Comparison of ENCODE assay signal across 4 cellular contexts in genomic region chr3:135261916-135262315, GRCh38.
"Had no signal": no experiment of that assay in that cellular context is flagged by ENCODE, and none has a peak within 500 bp of the region (broad histone marks: within the 10 kb centered on the region; RNA-seq: fewer than 3 reads in every experiment).

No MANE protein-coding gene starts in this region.

- H3K27ac ChIP-seq: HL-60 had no signal

- H3K4me1 Mint-ChIP-seq: IgD-negative memory B cell had no signal

- H3K4me3 ChIP-seq: K562 had no signal

- H3K4me3 Mint-ChIP-seq: IgD-negative memory B cell had no signal

- DNase-seq: IMR-90 had no signal

- H3K27ac Mint-ChIP-seq: IgD-negative memory B cell had no signal
